ENCODE assay signal across 13 cellular contexts in the genomic region with DNA sequence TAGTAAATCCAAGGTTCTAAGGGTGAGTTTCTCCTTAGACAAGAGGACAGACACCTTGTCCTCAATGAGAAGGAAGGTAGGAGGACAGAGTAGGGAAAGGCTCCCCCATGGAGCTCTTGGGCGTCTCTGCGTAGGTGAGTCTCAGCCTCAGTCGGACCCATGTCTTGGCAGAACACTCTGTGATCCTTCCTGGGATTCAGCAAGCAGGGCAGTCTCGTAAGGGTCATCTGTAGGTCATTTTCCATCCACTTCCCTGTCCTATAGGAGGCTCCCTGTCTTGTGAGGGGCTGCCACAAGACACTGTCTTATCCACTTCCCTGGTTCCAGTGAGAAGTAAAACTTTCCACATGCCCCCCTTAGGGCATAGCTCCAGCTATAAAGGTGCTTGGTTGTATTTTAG.
A peak's percentile ranks its signal among the peaks of the same experiment; 100 is the strongest.
DNase-seq lines count a peak whose midpoint lies in the region; ATAC-seq and TF ChIP-seq lines count a peak whose summit lies in the region.
"Had no signal": no experiment of that assay in that cellular context is flagged by ENCODE, and none has a peak within 500 bp of the region (broad histone marks: within the 10 kb centered on the region; RNA-seq: fewer than 3 reads in every experiment).

No MANE protein-coding gene starts in this region.

- WGBS in esophagus muscularis mucosa: 92% methylated on average over 4 of the region's 4 CpGs
- 72 to 76% methylated on average over 2 to 3 of the region's 4 CpGs for WGBS in gastroesophageal sphincter (ENCODE audit: low coverage in 1 of 2), 2 donors
- 64 to 80% methylated on average over 3 to 4 of the region's 4 CpGs for WGBS in transverse colon (ENCODE audit: low coverage in 1 of 2), 2 donors

- TF ChIP-seq POLR2A in esophagus muscularis mucosa (IDR thresholded peaks at IDR 0.05; ENCODE audit: low read depth) (no peak), gastroesophageal sphincter (IDR thresholded peaks at IDR 0.05) (no peak), transverse colon (IDR thresholded peaks at IDR 0.05) (no peak)

- H3K4me1 ChIP-seq in esophagus muscularis mucosa: peaks cover 28 to 67% (median 62%) of the 10 kb centered on the region in 4 donors
- H3K4me1 ChIP-seq in gastroesophageal sphincter: peaks cover 7 to 64% (median 29%) of the 10 kb centered on the region in 3 donors
- H3K4me1 ChIP-seq in rectal smooth muscle tissue (ENCODE audit: control insufficient read depth, insufficient read depth, low read length): peaks cover 54% of the 10 kb centered on the region
- H3K4me1 ChIP-seq in transverse colon: peaks cover 0 to 34% (median 13%) of the 10 kb centered on the region in 4 donors

- H3K9me3 ChIP-seq in esophagus muscularis mucosa (no peaks in the 10 kb centered on the region), gastroesophageal sphincter (no peaks in the 10 kb centered on the region), transverse colon (no peaks in the 10 kb centered on the region)

- H3K9ac ChIP-seq in rectal smooth muscle tissue (ENCODE audit: low read length): peak overlapping the region; percentile 39
- H3K9ac ChIP-seq: BLaER1 treated with 17β-estradiol and CSF1 and Interleukin-3, amounts not matched to agents 10 nM and 100 nM had no signal

- ATAC-seq in gastroesophageal sphincter (no peak), GM18909 (IDR thresholded peaks at IDR 0.05; ENCODE audit: poor library complexity, unreplicated experiment) (no peak)

- in situ Hi-C loops in transverse colon (cut with MboI; ENCODE audit: low pct_ligation_motif_present in 1 of 4, low pct_unique_long_range_greater_than_20kb in 1 of 4, low sequenced_read_pairs in 3 of 4): no loop called here

- H3K4me3 ChIP-seq in esophagus muscularis mucosa (no peak overlapping the region), gastroesophageal sphincter (no peak overlapping the region), rectal smooth muscle tissue (ENCODE audit: low read length) (no peak overlapping the region), transverse colon (no peak overlapping the region)

- DNase-seq in esophagus muscularis mucosa (ENCODE audit: extremely low spot score): peak; percentile 83
- DNase-seq in transverse colon: no peak
- DNase-seq in germinal center (ENCODE audit: low spot score): no peak
- no peak for DNase-seq in retina
- DNase-seq: ACHN; CD4-positive, CD25-positive, alpha-beta regulatory T cell; DMS53; HCEC 1CT; HFFc6 had no signal

- no peak for TF ChIP-seq EP300 in esophagus muscularis mucosa (IDR thresholded peaks at IDR 0.05)
- no peak for TF ChIP-seq EP300 in gastroesophageal sphincter (IDR thresholded peaks at IDR 0.05)
- TF ChIP-seq EP300 in transverse colon (IDR thresholded peaks at IDR 0.05; ENCODE audit: low read depth): no peak

- no peaks in the 10 kb centered on the region for H3K27me3 ChIP-seq in esophagus muscularis mucosa
- H3K27me3 ChIP-seq in gastroesophageal sphincter: no peaks in the 10 kb centered on the region
- H3K27me3 ChIP-seq in rectal smooth muscle tissue (ENCODE audit: control insufficient read depth, insufficient read depth, low read length): no peaks in the 10 kb centered on the region
- no peaks in the 10 kb centered on the region for H3K27me3 ChIP-seq in transverse colon
- H3K27me3 ChIP-seq: BLaER1 treated with 17β-estradiol and CSF1 and Interleukin-3, amounts not matched to agents 10 nM and 100 nM had no signal

- intact Hi-C loops in esophagus muscularis mucosa (cut with DNase I): loop anchor here (5.0 kb wide), 1 partner anchor 57 kb away; no protein-coding TSS in a partner anchor
- intact Hi-C loops in transverse colon (cut with DNase I; ENCODE audit: low total_unique reads): no loop called here

- H3K27ac ChIP-seq in esophagus muscularis mucosa (replicated peaks in 1 of 4): peak overlapping the region; percentile 91 to 96 (median 95)
- peak overlapping the region; percentile 82 to 99 (median 94) for H3K27ac ChIP-seq in gastroesophageal sphincter
- peak overlapping the region; percentile 80 for H3K27ac ChIP-seq in rectal smooth muscle tissue (ENCODE audit: low read depth, low read length)
- peak overlapping the region; percentile 9 to 64 (median 44) for H3K27ac ChIP-seq in transverse colon

- H3K36me3 ChIP-seq in esophagus muscularis mucosa (no peaks in the 10 kb centered on the region), gastroesophageal sphincter (no peaks in the 10 kb centered on the region), rectal smooth muscle tissue (ENCODE audit: control insufficient read depth, insufficient read depth, low read length) (no peaks in the 10 kb centered on the region), transverse colon (no peaks in the 10 kb centered on the region)

- no peak for TF ChIP-seq CTCF in esophagus muscularis mucosa (IDR thresholded peaks at IDR 0.05)
- TF ChIP-seq CTCF in gastroesophageal sphincter (IDR thresholded peaks at IDR 0.05): no peak
- no peak for TF ChIP-seq CTCF in transverse colon (IDR thresholded peaks at IDR 0.05)

Comparison
In these comparisons a context has a peak if more than half of its experiments do, and no peak if none do; other contexts are left out.
1. H3K27ac ChIP-seq: peak in every context shown above with its lines; median percentile 95 in esophagus muscularis mucosa; 94 in gastroesophageal sphincter; 80 in rectal smooth muscle tissue; 44 in transverse colon.